1 cellular context compared by ENCODE assay signal in genomic region chr7:131544449-131545425, GRCh38.
A peak's percentile ranks its signal among the peaks of the same experiment; 100 is the strongest.
TF ChIP-seq lines count a peak whose summit lies in the region.

No MANE protein-coding gene starts in this region.

TF ChIP-seq in IMR-90, 13 proteins besides CTCF, POLR2A, EP300 and RAD21:
- TF ChIP-seq SMC3 (IDR thresholded peaks at IDR 0.05; ENCODE audit: low read depth, low read length) (peak; percentile 44; the same call in 1 of the 2 replicates), MXI1 (IDR thresholded peaks at IDR 0.05; ENCODE audit: borderline replicate concordance, low read depth, low read length) (no peak), MAZ (IDR thresholded peaks at IDR 0.05; ENCODE audit: borderline replicate concordance, low read depth, low read length) (no peak), CEBPB (IDR thresholded peaks at IDR 0.05; ENCODE audit: low read depth, low read length) (no peak), NFE2L2 (IDR thresholded peaks at IDR 0.05; ENCODE audit: low read depth, low read length) (no peak), USF2 (IDR thresholded peaks at IDR 0.05; ENCODE audit: low read depth, low read length) (no peak)
